ENCODE assay signal across 31 cellular contexts in genomic region chr1:235826102-235826854, GRCh38.
"Had no signal": no experiment of that assay in that cellular context is flagged by ENCODE, and none has a peak within 500 bp of the region (broad histone marks: within the 10 kb centered on the region; RNA-seq: fewer than 3 reads in every experiment).

No MANE protein-coding gene starts in this region.

- ATAC-seq: activated naive CD8-positive, alpha-beta T cell treated with anti-CD3 and anti-CD28 coated beads, Interleukin-2, amount 50 U/mL, for 24 hours; psoas muscle; stimulated activated memory B cell treated with anti-CD40 and anti-IgM and Interleukin-4, amounts not matched to agents 10 μg/mL and 1 μg/mL and 100 μg/mL, for 72 hours; stimulated activated naive CD8-positive, alpha-beta T cell treated with anti-CD3 and anti-CD28 coated beads, Interleukin-15, amount 100 ng/mL, for 72 hours had no signal

- DNase-seq: activated B cell treated with CpG ODN at 0.5 μM for 24 hours; activated CD4-positive, alpha-beta T cell treated with anti-CD3 and anti-CD28 coated beads, Interleukin-2, amount 50 U/mL, for 1 hour; activated CD8-positive, alpha-beta memory T cell treated with anti-CD3 and anti-CD28 coated beads for 24 hours; activated effector memory CD4-positive, alpha-beta T cell treated with anti-CD3 and anti-CD28 coated beads, Interleukin-2, amount 50 U/mL, for 16 hours; activated naive CD4-positive, alpha-beta T cell treated with anti-CD3 and anti-CD28 coated beads, Interleukin-2, amount 10 ng/mL, durations not matched to agents 7 days and 5 days; activated naive CD8-positive, alpha-beta T cell treated with anti-CD3 and anti-CD28 coated beads, Interleukin-2, amount 50 U/mL, for 24 hours; amygdala; central memory CD4-positive, alpha-beta T cell; dermis blood vessel endothelial cell; effector CD8-positive, alpha-beta T cell; esophagus squamous epithelium; foreskin melanocyte; naive B cell; nephron progenitor cell; psoas muscle; stimulated activated CD4-positive, alpha-beta T cell treated with anti-CD3 and anti-CD28 coated beads, Interleukin-1b, Interleukin-23, amount 100 ng/mL, for 48 hours; stimulated activated CD4-positive, alpha-beta T cell treated with anti-CD3 and anti-CD28 coated beads, Interleukin-4, amount 100 ng/mL, for 4 hours; stimulated activated CD8-positive, alpha-beta memory T cell treated with anti-CD3 and anti-CD28 coated beads, Interleukin-4, amount 100 ng/mL, for 48 hours; stimulated activated naive CD8-positive, alpha-beta T cell treated with anti-CD3 and anti-CD28 coated beads, Interleukin-15, amount 100 ng/mL, for 72 hours; substantia nigra; SW 1271; T1000; upper lobe of left lung had no signal

- H3K27ac Mint-ChIP-seq: activated B cell treated with CpG ODN at 0.5 μM for 24 hours; activated naive CD4-positive, alpha-beta T cell treated with anti-CD3 and anti-CD28 coated beads, Interleukin-2, amount 10 ng/mL, durations not matched to agents 7 days and 5 days; activated naive CD8-positive, alpha-beta T cell treated with anti-CD3 and anti-CD28 coated beads, Interleukin-2, amount 50 U/mL, for 24 hours; mesothelial cell of epicardium; nephron progenitor cell; stimulated activated memory B cell treated with anti-CD40 and anti-IgM and Interleukin-4, amounts not matched to agents 10 μg/mL and 1 μg/mL and 100 μg/mL, for 72 hours; stimulated activated naive CD8-positive, alpha-beta T cell treated with anti-CD3 and anti-CD28 coated beads, Interleukin-15, amount 100 ng/mL, for 72 hours; T-helper 1 cell treated with Interleukin-12 subunit alpha and Interleukin-12 subunit beta and Interleukin-4 antibody, amounts not matched to agents 30 μg/mL and 1 μg/mL, for 36 hours had no signal

- H3K9me3 Mint-ChIP-seq: activated B cell treated with CpG ODN at 0.5 μM for 24 hours; activated naive CD4-positive, alpha-beta T cell treated with anti-CD3 and anti-CD28 coated beads, Interleukin-2, amount 10 ng/mL, durations not matched to agents 7 days and 5 days; activated naive CD8-positive, alpha-beta T cell treated with anti-CD3 and anti-CD28 coated beads, Interleukin-2, amount 50 U/mL, for 24 hours; mesothelial cell of epicardium; naive B cell; nephron progenitor cell; stimulated activated memory B cell treated with anti-CD40 and anti-IgM and Interleukin-4, amounts not matched to agents 10 μg/mL and 1 μg/mL and 100 μg/mL, for 72 hours; T-helper 1 cell treated with Interleukin-12 subunit alpha and Interleukin-12 subunit beta and Interleukin-4 antibody, amounts not matched to agents 30 μg/mL and 1 μg/mL, for 36 hours had no signal

- H3K4me1 ChIP-seq: parathyroid adenoma, upper lobe of left lung had no signal

- H3K27me3 Mint-ChIP-seq: activated B cell treated with CpG ODN at 0.5 μM for 24 hours; activated naive CD4-positive, alpha-beta T cell treated with anti-CD3 and anti-CD28 coated beads, Interleukin-2, amount 10 ng/mL, durations not matched to agents 7 days and 5 days; activated naive CD8-positive, alpha-beta T cell treated with anti-CD3 and anti-CD28 coated beads, Interleukin-2, amount 50 U/mL, for 24 hours; naive B cell; stimulated activated memory B cell treated with anti-CD40 and anti-IgM and Interleukin-4, amounts not matched to agents 10 μg/mL and 1 μg/mL and 100 μg/mL, for 72 hours; stimulated activated naive CD8-positive, alpha-beta T cell treated with anti-CD3 and anti-CD28 coated beads, Interleukin-15, amount 100 ng/mL, for 72 hours had no signal

- H3K9me3 ChIP-seq: esophagus squamous epithelium, psoas muscle, upper lobe of left lung, vagina had no signal

- H2AFZ ChIP-seq: parathyroid adenoma had no signal

- H3K27ac ChIP-seq: epithelial cell of prostate, esophagus squamous epithelium, parathyroid adenoma, psoas muscle, upper lobe of left lung, vagina had no signal

- H3K4me1 Mint-ChIP-seq: activated naive CD4-positive, alpha-beta T cell treated with anti-CD3 and anti-CD28 coated beads, Interleukin-2, amount 10 ng/mL, durations not matched to agents 7 days and 5 days; mesothelial cell of epicardium; nephron progenitor cell had no signal

- H3K4me3 ChIP-seq: esophagus squamous epithelium, psoas muscle, smooth muscle cell, upper lobe of left lung, vagina had no signal

- H3K4me2 ChIP-seq: smooth muscle cell had no signal

- FAIRE-seq: endometrium had no signal

- H3K27me3 ChIP-seq: esophagus squamous epithelium, upper lobe of left lung, vagina had no signal

- H3K36me3 Mint-ChIP-seq: mesothelial cell of epicardium had no signal

- H3K9ac ChIP-seq: parathyroid adenoma had no signal

- H3K4me3 Mint-ChIP-seq: activated B cell treated with CpG ODN at 0.5 μM for 24 hours; activated naive CD4-positive, alpha-beta T cell treated with anti-CD3 and anti-CD28 coated beads, Interleukin-2, amount 10 ng/mL, durations not matched to agents 7 days and 5 days; activated naive CD8-positive, alpha-beta T cell treated with anti-CD3 and anti-CD28 coated beads, Interleukin-2, amount 50 U/mL, for 24 hours; mesothelial cell of epicardium; naive B cell; nephron progenitor cell; stimulated activated memory B cell treated with anti-CD40 and anti-IgM and Interleukin-4, amounts not matched to agents 10 μg/mL and 1 μg/mL and 100 μg/mL, for 72 hours; stimulated activated naive CD8-positive, alpha-beta T cell treated with anti-CD3 and anti-CD28 coated beads, Interleukin-15, amount 100 ng/mL, for 72 hours; T-helper 1 cell treated with Interleukin-12 subunit alpha and Interleukin-12 subunit beta and Interleukin-4 antibody, amounts not matched to agents 30 μg/mL and 1 μg/mL, for 36 hours had no signal

- H3K79me2 ChIP-seq: parathyroid adenoma had no signal
